8 cellular contexts compared by ENCODE assay signal in the genomic region with DNA sequence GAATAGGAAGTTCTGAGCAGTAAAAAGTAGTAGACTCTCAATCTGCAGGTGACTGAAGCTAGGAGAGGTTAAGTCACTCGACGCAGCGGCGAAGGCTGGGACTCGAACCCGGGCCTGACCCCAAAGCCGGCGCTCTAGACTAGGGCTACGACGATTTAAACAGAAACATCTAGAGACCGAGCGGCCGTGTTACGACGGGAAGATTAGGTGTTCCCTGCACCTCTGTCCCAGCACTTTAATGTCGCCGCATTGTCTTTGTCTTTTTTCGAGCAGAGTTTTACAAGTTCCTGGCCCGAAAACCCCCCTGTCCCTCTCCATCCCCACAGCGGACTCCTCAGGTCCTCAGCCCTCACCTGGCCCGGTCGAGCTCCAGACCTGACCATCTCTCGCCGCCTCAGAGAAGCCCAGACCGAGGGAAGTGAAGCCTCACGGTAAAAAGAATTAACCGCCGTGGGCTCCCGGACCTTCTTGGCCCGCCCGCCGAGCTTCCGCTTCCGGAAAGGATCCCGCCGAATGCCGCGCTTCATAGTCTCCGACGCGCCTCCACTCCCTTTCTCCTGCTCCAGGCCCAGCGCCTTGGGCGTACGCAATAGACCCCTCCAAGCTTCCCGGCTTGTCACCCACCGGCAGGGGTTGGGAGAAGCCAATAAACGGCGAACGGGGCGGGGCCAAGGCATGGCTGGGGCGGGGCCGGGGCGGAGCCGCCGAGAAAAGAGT. TPM values are rescaled to one million over a fixed set of nuclear protein-coding genes. Genes with fewer than 3 reads are reported as not detected.
A peak's percentile ranks its signal among the peaks of the same experiment; 100 is the strongest.
DNase-seq lines count a peak whose midpoint lies in the region; ATAC-seq, FAIRE-seq and TF ChIP-seq lines count a peak whose summit lies in the region.

A gene with protein sequence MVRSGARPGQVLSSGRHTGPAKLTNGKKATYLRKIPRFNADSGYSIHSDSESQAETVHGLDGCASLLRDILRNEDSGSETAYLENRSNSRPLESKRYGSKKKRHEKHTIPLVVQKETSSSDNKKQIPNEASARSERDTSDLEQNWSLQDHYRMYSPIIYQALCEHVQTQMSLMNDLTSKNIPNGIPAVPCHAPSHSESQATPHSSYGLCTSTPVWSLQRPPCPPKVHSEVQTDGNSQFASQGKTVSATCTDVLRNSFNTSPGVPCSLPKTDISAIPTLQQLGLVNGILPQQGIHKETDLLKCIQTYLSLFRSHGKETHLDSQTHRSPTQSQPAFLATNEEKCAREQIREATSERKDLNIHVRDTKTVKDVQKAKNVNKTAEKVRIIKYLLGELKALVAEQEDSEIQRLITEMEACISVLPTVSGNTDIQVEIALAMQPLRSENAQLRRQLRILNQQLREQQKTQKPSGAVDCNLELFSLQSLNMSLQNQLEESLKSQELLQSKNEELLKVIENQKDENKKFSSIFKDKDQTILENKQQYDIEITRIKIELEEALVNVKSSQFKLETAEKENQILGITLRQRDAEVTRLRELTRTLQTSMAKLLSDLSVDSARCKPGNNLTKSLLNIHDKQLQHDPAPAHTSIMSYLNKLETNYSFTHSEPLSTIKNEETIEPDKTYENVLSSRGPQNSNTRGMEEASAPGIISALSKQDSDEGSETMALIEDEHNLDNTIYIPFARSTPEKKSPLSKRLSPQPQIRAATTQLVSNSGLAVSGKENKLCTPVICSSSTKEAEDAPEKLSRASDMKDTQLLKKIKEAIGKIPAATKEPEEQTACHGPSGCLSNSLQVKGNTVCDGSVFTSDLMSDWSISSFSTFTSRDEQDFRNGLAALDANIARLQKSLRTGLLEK (minus strand): TSS at position 439 of the 717 bp plus-strand sequence. CDS start 56 bp downstream, at position 383.

- intact Hi-C loops in adrenal gland (cut with DNase I), result no loop called here
- intact Hi-C loops in heart right ventricle (cut with DNase I), result no loop called here
- intact Hi-C loops in posterior cingulate gyrus (cut with DNase I), result no loop called here

- H3K36me3 ChIP-seq in adrenal gland (replicated peaks in 1 of 2) (no peaks in the 10 kb centered on the region), heart right ventricle (peaks cover 0 to 8% (median 0%) of the 10 kb centered on the region in 9 donors)

- no peaks in the 10 kb centered on the region for H3K9me3 ChIP-seq in adrenal gland (replicated peaks in 1 of 3)
- no peaks in the 10 kb centered on the region for H3K9me3 ChIP-seq in heart right ventricle

- 0 to 1% (median 1%) methylated on average over 25 to 55 of the region's 55 CpGs for WGBS in adrenal gland, 4 donors
- WGBS in heart right ventricle, 2 donors, result 0% methylated on average over 55 of the region's 55 CpGs

- peak within 1 kb of the TSS; percentile 97 for H3K4me3 Mint-ChIP-seq in type B pancreatic cell

- H3K4me1 ChIP-seq in adrenal gland (replicated peaks in 1 of 2) (peaks cover 8% of the 10 kb centered on the region in 2 donors), heart right ventricle (peaks cover 0 to 21% (median 9%) of the 10 kb centered on the region in 9 donors)

- TF ChIP-seq CTCF in adrenal gland (IDR thresholded peaks at IDR 0.05) (peak in 1 of 6 experiments; percentile 1), heart right ventricle (IDR thresholded peaks at IDR 0.05) (peak in 2 of 9 donors; percentile 22 to 29), type B pancreatic cell (conservative IDR thresholded peaks at IDR 0.05) (no peak)

- H3K9me3 Mint-ChIP-seq in type B pancreatic cell, result no peaks in the 10 kb centered on the region

- no peaks in the 10 kb centered on the region for H3K27me3 Mint-ChIP-seq in type B pancreatic cell

- ATAC-seq in HG02798 (IDR thresholded peaks at IDR 0.05; ENCODE audit: poor library complexity, unreplicated experiment), result peak; percentile 87
- peak; percentile 99 to 100 (median 99) for ATAC-seq in heart right ventricle

- peak; percentile 57 for FAIRE-seq in GM12891 (lab: Jason Lieb, UNC)

- H3K36me3 Mint-ChIP-seq in type B pancreatic cell, result no peaks in the 10 kb centered on the region

- peak within 1 kb of the TSS; percentile 96 for H3K27ac Mint-ChIP-seq in type B pancreatic cell

- peak within 1 kb of the TSS; percentile 48 to 89 (median 86) for H3K4me3 ChIP-seq in adrenal gland
- peak within 1 kb of the TSS; percentile 67 to 85 (median 77) for H3K4me3 ChIP-seq in heart right ventricle

- H3K27ac ChIP-seq in adrenal gland, result peak within 1 kb of the TSS; percentile 31 to 83 (median 62)
- peak within 1 kb of the TSS in 9 of 10 donors; percentile 68 to 84 (median 79) for H3K27ac ChIP-seq in heart right ventricle

- H3K4me1 Mint-ChIP-seq in type B pancreatic cell (ENCODE audit: unreplicated experiment), result peaks cover 30% of the 10 kb centered on the region

- TF ChIP-seq POLR2A in GM12891 (IDR thresholded peaks at IDR 0.05; ENCODE audit: low read depth, low read length), result peak; percentile 73
- peak; percentile 24 to 80 for TF ChIP-seq POLR2A in adrenal gland (IDR thresholded peaks at IDR 0.05)

- H3K27me3 ChIP-seq in adrenal gland (no peaks in the 10 kb centered on the region), heart right ventricle (no peaks in the 10 kb centered on the region)

- DNase-seq in GM12891 (ENCODE audit: insufficient read length, low spot score) (peak; percentile 52), NCI-H1436 treated with DMSO at 0.1 percent for 48 hours (lab: John Stamatoyannopoulos, UW) (peak; percentile 89), T-helper 1 cell (peak; percentile 60 to 79 (median 64)), adrenal gland (peak; percentile 91 to 96 (median 95)), heart right ventricle (peak; percentile 91 to 93), posterior cingulate gyrus (peak; percentile 71 to 98 (median 89)), type B pancreatic cell (ENCODE audit: extremely low spot score, unreplicated experiment) (peak; percentile 92)

TF ChIP-seq in GM12891, 5 proteins besides CTCF, POLR2A, EP300 and RAD21:
- peak; percentile 12; the same call in 1 of the 2 replicates for TF ChIP-seq SPI1 (IDR thresholded peaks at IDR 0.05; ENCODE audit: low read depth, low read length)
- TF ChIP-seq TAF1 (IDR thresholded peaks at IDR 0.05; ENCODE audit: low read depth, low read length), result peak; percentile 65
- peak; percentile 77 for TF ChIP-seq POLR2AphosphoS5 (IDR thresholded peaks at IDR 0.05; ENCODE audit: low read depth, low read length)
- no peak; the same call in 1 of the 2 replicates for TF ChIP-seq POU2F2 (IDR thresholded peaks at IDR 0.05; ENCODE audit: low read depth, low read length)

RNA-seq across cellular contexts. Expression of the gene that starts here (rescaled TPM):
- 34.8 TPM for polyA plus RNA-seq in GM12891 (2012; ENCODE audit: low read depth, missing spikeins)
- total RNA-seq in adrenal gland, result 10 to 100 TPM in 6 of 8 donors, 1 to 10 TPM in 2; 6.6 to 27.6 (median 14.7) TPM
- 10 to 100 TPM; 13.1 to 39.3 (median 32.6) TPM for polyA plus RNA-seq in adrenal gland
- total RNA-seq in heart right ventricle, result 10 to 100 TPM in 1 of 10 donors, 1 to 10 TPM in 9; 5.8 to 10.2 (median 7.2) TPM
- 10 to 100 TPM in 1 of 2 donors, 1 to 10 TPM in 1; 7.5 to 18.9 TPM for polyA plus RNA-seq in heart right ventricle
- total RNA-seq in type B pancreatic cell (ENCODE audit: low replicate concordance), result 39.9 and 83.3 TPM in 2 replicates

Comparison
In these comparisons a context has a peak if more than half of its experiments do, and no peak if none do; other contexts are left out.
1. Peak in every context shown above with its lines: DNase-seq, ATAC-seq, H3K4me3 ChIP-seq and H3K27ac ChIP-seq.